9 cellular contexts compared by ENCODE assay signal in genomic region chr22:19886605-19887250, GRCh38. TPM values are rescaled to one million over a fixed set of nuclear protein-coding genes. Genes with fewer than 3 reads are reported as not detected.
DNase-seq lines count a peak whose midpoint lies in the region; ATAC-seq and TF ChIP-seq lines count a peak whose summit lies in the region.
"Had no signal": no experiment of that assay in that cellular context is flagged by ENCODE, and none has a peak within 500 bp of the region (broad histone marks: within the 10 kb centered on the region; RNA-seq: fewer than 3 reads in every experiment).

No MANE protein-coding gene starts in this region.

- no peaks in the 10 kb centered on the region for H3K79me2 ChIP-seq in smooth muscle cell (ENCODE audit: low read depth)

- H3F3A ChIP-seq in smooth muscle cell (ENCODE audit: low read depth) = peaks cover 7% of the 10 kb centered on the region

- no peak overlapping the region for H3K9ac ChIP-seq in smooth muscle cell (ENCODE audit: low read depth)

- H3K9me3 ChIP-seq in smooth muscle cell (replicated peaks; ENCODE audit: low read depth) = no peaks in the 10 kb centered on the region
- H3K9me3 ChIP-seq: body of pancreas had no signal

- peak overlapping the region; percentile 78 for H3K27ac Mint-ChIP-seq in dendritic cell treated with granulocyte-macrophage colony-stimulating factor and Interleukin-4, amounts not matched to agents 40 ng/mL and 50 ng/mL, for 4 days

- intact Hi-C loops in dendritic cell treated with granulocyte-macrophage colony-stimulating factor and Interleukin-4, amounts not matched to agents 40 ng/mL and 50 ng/mL, for 4 days (cut with micrococcal nuclease) = no loop called here

- no peaks in the 10 kb centered on the region for H3K9me3 Mint-ChIP-seq in dendritic cell treated with granulocyte-macrophage colony-stimulating factor and Interleukin-4, amounts not matched to agents 40 ng/mL and 50 ng/mL, for 4 days

- H3K4me3 ChIP-seq in smooth muscle cell = no peak overlapping the region
- H3K4me3 ChIP-seq: body of pancreas had no signal

- TF ChIP-seq CTCF in smooth muscle cell (IDR thresholded peaks at IDR 0.05; ENCODE audit: borderline replicate concordance, insufficient read depth, poor library complexity, severe bottlenecking) = no peak

- peaks cover 61% of the 10 kb centered on the region for H3K36me3 Mint-ChIP-seq in dendritic cell treated with granulocyte-macrophage colony-stimulating factor and Interleukin-4, amounts not matched to agents 40 ng/mL and 50 ng/mL, for 4 days (ENCODE audit: low read depth)

- no peak overlapping the region for H2AFZ ChIP-seq in smooth muscle cell (ENCODE audit: low read depth)

- peaks cover 11% of the 10 kb centered on the region for H3K4me1 ChIP-seq in smooth muscle cell (ENCODE audit: low read depth)
- H3K4me1 ChIP-seq: body of pancreas had no signal

- peaks cover 2% of the 10 kb centered on the region for H3K27me3 Mint-ChIP-seq in dendritic cell treated with granulocyte-macrophage colony-stimulating factor and Interleukin-4, amounts not matched to agents 40 ng/mL and 50 ng/mL, for 4 days

- WGBS in smooth muscle cell (ENCODE audit: low lambda C conversion rate) = 80% methylated on average over 12 of the region's 12 CpGs

- no peak overlapping the region for H3K4me2 ChIP-seq in smooth muscle cell

- H3K36me3 ChIP-seq in smooth muscle cell (ENCODE audit: low read depth) = no peaks in the 10 kb centered on the region

- H3K27me3 ChIP-seq in smooth muscle cell (ENCODE audit: low read depth) = no peaks in the 10 kb centered on the region
- H3K27me3 ChIP-seq: body of pancreas had no signal

- no peak overlapping the region for H3K27ac ChIP-seq in smooth muscle cell (ENCODE audit: low read depth)
- H3K27ac ChIP-seq: body of pancreas had no signal

- ATAC-seq in HG02973 (IDR thresholded peaks at IDR 0.05; ENCODE audit: unreplicated experiment) = no peak
- ATAC-seq: body of pancreas had no signal

- H4K20me1 ChIP-seq in smooth muscle cell (ENCODE audit: low read depth) = no peaks in the 10 kb centered on the region

- peaks cover 48% of the 10 kb centered on the region for H3K4me1 Mint-ChIP-seq in dendritic cell treated with granulocyte-macrophage colony-stimulating factor and Interleukin-4, amounts not matched to agents 40 ng/mL and 50 ng/mL, for 4 days (ENCODE audit: low read depth)

- no peak overlapping the region for H3K4me3 Mint-ChIP-seq in dendritic cell treated with granulocyte-macrophage colony-stimulating factor and Interleukin-4, amounts not matched to agents 40 ng/mL and 50 ng/mL, for 4 days

- DNase-seq in HCEC 1CT (peak; percentile 82), SKM-1 treated with dmso at 0.1 percent for 144 hours (lab: John Stamatoyannopoulos, UW; ENCODE audit: unreplicated experiment) (peak; percentile 98), pons (ENCODE audit: low spot score) (peak; percentile 37), COLO668 (lab: John Stamatoyannopoulos, UW; ENCODE audit: unreplicated experiment) (no peak), smooth muscle cell (lab: John Stamatoyannopoulos, UW; ENCODE audit: unreplicated experiment) (no peak), NCI-H146 treated with DMSO at 0.1 percent for 48 hours (lab: John Stamatoyannopoulos, UW; ENCODE audit: unreplicated experiment) (no peak)

RNA-seq across cellular contexts. Expression of gene GNB1L, which starts 32.1 kb away (rescaled TPM):
- 2.3 and 4.1 TPM in 2 replicates for total RNA-seq in smooth muscle cell
- polyA plus RNA-seq in smooth muscle cell = 7.4 and 7.9 TPM in 2 replicates

RNA-seq across cellular contexts. Expression of gene RTL10, which starts 32.1 kb away (rescaled TPM):
- total RNA-seq in smooth muscle cell = 3.8 and 7.3 TPM in 2 replicates
- 7.5 TPM in 2 replicates for polyA plus RNA-seq in smooth muscle cell

RNA-seq across cellular contexts. Expression of gene COMT, which starts 54.8 kb away (rescaled TPM):
- total RNA-seq in smooth muscle cell = 4.1 and 9.9 TPM in 2 replicates
- 6.2 and 34.1 TPM in 2 replicates for polyA plus RNA-seq in smooth muscle cell

RNA-seq across cellular contexts. Expression of gene TXNRD2, which starts 54.9 kb away (rescaled TPM):
- total RNA-seq in smooth muscle cell = 0.36 TPM in 1 of 2 replicates, not detected in the other
- 0.99 and 3.2 TPM in 2 replicates for polyA plus RNA-seq in smooth muscle cell

Comparison
In these comparisons a context has a peak if more than half of its experiments do, and no peak if none do; other contexts are left out.
1. DNase-seq: peak in HCEC 1CT (single experiment), SKM-1 treated with dmso at 0.1 percent for 144 hours (single experiment) and pons (single experiment); none in COLO668 (single experiment), smooth muscle cell (single experiment) and NCI-H146 treated with DMSO at 0.1 percent for 48 hours (single experiment).